In genomic region chrX:70219938-70220764, GRCh38 we compare ENCODE assay signal across 9 cellular contexts. TPM values are rescaled to one million over a fixed set of nuclear protein-coding genes. Genes with fewer than 3 reads are reported as not detected.
DNase-seq lines count a peak whose midpoint lies in the region; TF ChIP-seq lines count a peak whose summit lies in the region.
"Had no signal": no experiment of that assay in that cellular context is flagged by ENCODE, and none has a peak within 500 bp of the region (broad histone marks: within the 10 kb centered on the region; RNA-seq: fewer than 3 reads in every experiment).

No MANE protein-coding gene starts in this region.

- no peaks in the 10 kb centered on the region for H3K9me3 Mint-ChIP-seq in activated CD4-positive, alpha-beta memory T cell treated with anti-CD3 and anti-CD28 coated beads, Interleukin-2, amount 10 ng/mL, durations not matched to agents 7 days and 5 days
- no peaks in the 10 kb centered on the region for H3K9me3 Mint-ChIP-seq in CD4-positive, alpha-beta memory T cell

- CTCF ChIA-PET in activated CD4-positive, alpha-beta memory T cell treated with anti-CD3 and anti-CD28 coated beads, Interleukin-2, amount 10 ng/mL, durations not matched to agents 7 days and 5 days (lab: Charles Lee) = no interaction called here
- CTCF ChIA-PET in CD4-positive, alpha-beta memory T cell (lab: Charles Lee; ENCODE audit: partially characterized antibody) = no interaction called here

- H3K4me1 Mint-ChIP-seq in activated CD4-positive, alpha-beta memory T cell treated with anti-CD3 and anti-CD28 coated beads, Interleukin-2, amount 10 ng/mL, durations not matched to agents 7 days and 5 days = no peaks in the 10 kb centered on the region
- H3K4me1 Mint-ChIP-seq in CD4-positive, alpha-beta memory T cell = no peaks in the 10 kb centered on the region

- H3K27ac Mint-ChIP-seq in activated CD4-positive, alpha-beta memory T cell treated with anti-CD3 and anti-CD28 coated beads, Interleukin-2, amount 10 ng/mL, durations not matched to agents 7 days and 5 days = no peak overlapping the region
- no peak overlapping the region for H3K27ac Mint-ChIP-seq in CD4-positive, alpha-beta memory T cell

- intact Hi-C loops in thyroid gland (cut with DNase I) = no loop called here
- intact Hi-C loops in CD4-positive, alpha-beta memory T cell (cut with micrococcal nuclease) = no loop called here

- WGBS in thyroid gland, 2 donors = 64 to 73% methylated on average over 5 of the region's 5 CpGs

- POLR2A ChIA-PET in activated CD4-positive, alpha-beta memory T cell treated with anti-CD3 and anti-CD28 coated beads, Interleukin-2, amount 10 ng/mL, durations not matched to agents 7 days and 5 days (lab: Charles Lee) = no interaction called here
- POLR2A ChIA-PET in CD4-positive, alpha-beta memory T cell (lab: Charles Lee; ENCODE audit: partially characterized antibody) = no interaction called here

- no peak overlapping the region for H3K4me3 ChIP-seq in thyroid gland (replicated peaks in 1 of 3)
- no peak overlapping the region for H3K4me3 ChIP-seq in CD4-positive, alpha-beta memory T cell (ENCODE audit: low read length in 2 of 2)

- no peak overlapping the region for H3K4me3 Mint-ChIP-seq in activated CD4-positive, alpha-beta memory T cell treated with anti-CD3 and anti-CD28 coated beads, Interleukin-2, amount 10 ng/mL, durations not matched to agents 7 days and 5 days
- H3K4me3 Mint-ChIP-seq in CD4-positive, alpha-beta memory T cell = no peak overlapping the region

- no peaks in the 10 kb centered on the region for H3K36me3 ChIP-seq in thyroid gland
- no peaks in the 10 kb centered on the region for H3K36me3 ChIP-seq in CD4-positive, alpha-beta memory T cell (ENCODE audit: insufficient read depth, low read length)

- no peaks in the 10 kb centered on the region for H3K27me3 Mint-ChIP-seq in activated CD4-positive, alpha-beta memory T cell treated with anti-CD3 and anti-CD28 coated beads, Interleukin-2, amount 10 ng/mL, durations not matched to agents 7 days and 5 days
- H3K27me3 Mint-ChIP-seq in CD4-positive, alpha-beta memory T cell = no peaks in the 10 kb centered on the region

- no peak for TF ChIP-seq CTCF in thyroid gland (IDR thresholded peaks at IDR 0.05)

- peak in 60 of 76 experiments; percentile 0 to 56 (median 12) for DNase-seq in HUDEP-2 (lab: John Stamatoyannopoulos, UW; ENCODE audit: unreplicated experiment in 76 of 76)
- peak; percentile 71 for DNase-seq in NCI-H82 (lab: John Stamatoyannopoulos, UW)
- peak; percentile 73 for DNase-seq in epithelial cell of prostate (ENCODE audit: low read depth, low spot score)
- DNase-seq in stromal cell of bone marrow (ENCODE audit: low read depth) = peak; percentile 24
- no peak for DNase-seq in thyroid gland
- DNase-seq in activated CD4-positive, alpha-beta memory T cell treated with anti-CD3 and anti-CD28 coated beads, Interleukin-2, amount 10 ng/mL, durations not matched to agents 7 days and 5 days = no peak
- no peak for DNase-seq in CD4-positive, alpha-beta memory T cell
- DNase-seq: activated naive CD4-positive, alpha-beta T cell treated with Interleukin-2 at 50 U/mL for 16 hours had no signal

- H3K27ac ChIP-seq in epithelial cell of prostate (peak overlapping the region; percentile 43), thyroid gland (no peak overlapping the region)
- no peak overlapping the region for H3K27ac ChIP-seq in CD4-positive, alpha-beta memory T cell (ENCODE audit: low read depth, low read length)

- no peaks in the 10 kb centered on the region for H3K36me3 Mint-ChIP-seq in activated CD4-positive, alpha-beta memory T cell treated with anti-CD3 and anti-CD28 coated beads, Interleukin-2, amount 10 ng/mL, durations not matched to agents 7 days and 5 days (ENCODE audit: low read depth)
- H3K36me3 Mint-ChIP-seq in CD4-positive, alpha-beta memory T cell = no peaks in the 10 kb centered on the region

- no peaks in the 10 kb centered on the region for H3K4me1 ChIP-seq in thyroid gland
- no peaks in the 10 kb centered on the region for H3K4me1 ChIP-seq in CD4-positive, alpha-beta memory T cell (ENCODE audit: insufficient read depth, low read length)

- no peaks in the 10 kb centered on the region for H3K27me3 ChIP-seq in thyroid gland
- no peaks in the 10 kb centered on the region for H3K27me3 ChIP-seq in CD4-positive, alpha-beta memory T cell (ENCODE audit: insufficient read depth, low read length)

- no peaks in the 10 kb centered on the region for H3K9me3 ChIP-seq in thyroid gland
- H3K9me3 ChIP-seq in CD4-positive, alpha-beta memory T cell (ENCODE audit: control insufficient read depth in 1 of 2, low read length in 2 of 2) = no peaks in the 10 kb centered on the region

- TF ChIP-seq POLR2A in thyroid gland (IDR thresholded peaks at IDR 0.05) = no peak

RNA-seq across cellular contexts. Expression of gene AWAT1, which starts 14.3 kb away (rescaled TPM):
- total RNA-seq in thyroid gland = not detected
- not detected for total RNA-seq in activated CD4-positive, alpha-beta memory T cell treated with anti-CD3 and anti-CD28 coated beads, Interleukin-2, amount 10 ng/mL, durations not matched to agents 7 days and 5 days
- not detected for total RNA-seq in CD4-positive, alpha-beta memory T cell
- polyA plus RNA-seq in CD4-positive, alpha-beta memory T cell = not detected
- total RNA-seq: lung microvascular endothelial cell had no signal

RNA-seq across cellular contexts. Expression of gene P2RY4, which starts 39.9 kb away (rescaled TPM):
- 1 to 10 TPM in 1 of 4 donors, under 1 TPM in 1, not detected in 2; 0.56 to 1.6 TPM for total RNA-seq in thyroid gland
- total RNA-seq in activated CD4-positive, alpha-beta memory T cell treated with anti-CD3 and anti-CD28 coated beads, Interleukin-2, amount 10 ng/mL, durations not matched to agents 7 days and 5 days = under 1 TPM; 0.15 to 0.35 TPM
- under 1 TPM in 1 of 2 experiments, not detected in 1; 0.35 TPM for total RNA-seq in CD4-positive, alpha-beta memory T cell
- polyA plus RNA-seq in CD4-positive, alpha-beta memory T cell = not detected
- total RNA-seq: lung microvascular endothelial cell had no signal

RNA-seq across cellular contexts. Expression of gene DGAT2L6, which starts 42.9 kb away (rescaled TPM):
- not detected for total RNA-seq in thyroid gland
- total RNA-seq in activated CD4-positive, alpha-beta memory T cell treated with anti-CD3 and anti-CD28 coated beads, Interleukin-2, amount 10 ng/mL, durations not matched to agents 7 days and 5 days = not detected
- total RNA-seq in CD4-positive, alpha-beta memory T cell = not detected
- not detected for polyA plus RNA-seq in CD4-positive, alpha-beta memory T cell
- total RNA-seq: lung microvascular endothelial cell had no signal

RNA-seq across cellular contexts. Expression of gene ARR3, which starts 48.0 kb away (rescaled TPM):
- not detected for total RNA-seq in thyroid gland
- total RNA-seq in activated CD4-positive, alpha-beta memory T cell treated with anti-CD3 and anti-CD28 coated beads, Interleukin-2, amount 10 ng/mL, durations not matched to agents 7 days and 5 days = not detected
- not detected for total RNA-seq in CD4-positive, alpha-beta memory T cell
- polyA plus RNA-seq in CD4-positive, alpha-beta memory T cell = not detected
- total RNA-seq: lung microvascular endothelial cell had no signal

Comparison
In these comparisons a context has a peak if more than half of its experiments do, and no peak if none do; other contexts are left out.
1. DNase-seq: peak in HUDEP-2 (60 of 76), NCI-H82 (single experiment), epithelial cell of prostate (single experiment) and stromal cell of bone marrow (single experiment); none in thyroid gland (0 of 2), activated CD4-positive, alpha-beta memory T cell treated with anti-CD3 and anti-CD28 coated beads, Interleukin-2, amount 10 ng/mL, durations not matched to agents 7 days and 5 days (single experiment) and CD4-positive, alpha-beta memory T cell (0 of 5).